10 cellular contexts compared by ENCODE assay signal in genomic region chr17:75693500-75694481, GRCh38. TPM values are rescaled to one million over a fixed set of nuclear protein-coding genes. Genes with fewer than 3 reads are reported as not detected.
DNase-seq lines count a peak whose midpoint lies in the region; ATAC-seq and TF ChIP-seq lines count a peak whose summit lies in the region.
"Had no signal": no experiment of that assay in that cellular context is flagged by ENCODE, and none has a peak within 500 bp of the region (broad histone marks: within the 10 kb centered on the region; RNA-seq: fewer than 3 reads in every experiment).

No MANE protein-coding gene starts in this region.

- in situ Hi-C loops in GM13976 (cut with MboI; ENCODE audit: low sequenced_read_pairs, unreplicated experiment) (no loop called here), KBM-7 (cut with MboI; ENCODE audit: low pct_unique_long_range_greater_than_20kb, low sequenced_read_pairs) (no loop called here)

- no peaks in the 10 kb centered on the region for H3K9me2 ChIP-seq in hepatocyte (replicated peaks; ENCODE audit: insufficient read depth)

- peaks cover 0 to 52% (median 9%) of the 10 kb centered on the region in 3 donors for H3K36me3 Mint-ChIP-seq in naive thymus-derived CD8-positive, alpha-beta T cell
- H3K36me3 Mint-ChIP-seq: IgD-negative memory B cell had no signal

- H3K4me3 ChIP-seq in HEK293 (ENCODE audit: low read depth, low read length), result no peak overlapping the region
- no peak overlapping the region for H3K4me3 ChIP-seq in hepatocyte
- no peak overlapping the region for H3K4me3 ChIP-seq in skin epidermis

- DNase-seq in amygdala (lab: John Stamatoyannopoulos, UW) (peak in 54 of 56 donors; percentile 57 to 98 (median 89)), hepatocyte (ENCODE audit: low spot score) (peak; percentile 57), GM13976 (ENCODE audit: low spot score) (no peak), KBM-7 (no peak), HuH-7.5 (ENCODE audit: low spot score) (no peak)
- no peak for DNase-seq in naive thymus-derived CD8-positive, alpha-beta T cell
- DNase-seq: naive B cell had no signal

- CTCF ChIA-PET in HEK293 (lab: Yijun Ruan, JAX), result interaction anchor here (1.0 to 6.6 kb wide), 4 partner anchors 41 to 61 kb away, joined by 3 to 48 read pairs (median 4); partner anchors contain the start of gene SMIM5

- no peak overlapping the region for H3K27ac ChIP-seq in HEK293 (ENCODE audit: extremely low read depth, low read depth, low read length)
- peak overlapping the region; percentile 61 for H3K27ac ChIP-seq in hepatocyte
- H3K27ac ChIP-seq in skin epidermis, result peak overlapping the region; percentile 32 to 91 (median 81)

- WGBS in hepatocyte (ENCODE audit: low lambda C conversion rate, missing lambda C conversion rate), result 65% methylated on average over 19 of the region's 19 CpGs

- peaks cover 14 to 39% (median 36%) of the 10 kb centered on the region in 4 donors for H3K4me1 Mint-ChIP-seq in naive thymus-derived CD8-positive, alpha-beta T cell

- H3K27ac Mint-ChIP-seq in naive thymus-derived CD8-positive, alpha-beta T cell, result peak overlapping the region in 2 of 10 donors; percentile 11 to 19

- no peaks in the 10 kb centered on the region for H4K20me1 ChIP-seq in hepatocyte (ENCODE audit: insufficient read depth, poor library complexity, severe bottlenecking)

- no peaks in the 10 kb centered on the region for H3K9me3 ChIP-seq in HEK293 (ENCODE audit: control insufficient read depth, insufficient read depth, low read depth, low read length)
- H3K9me3 ChIP-seq in hepatocyte (ENCODE audit: low read depth), result no peaks in the 10 kb centered on the region

- no peaks in the 10 kb centered on the region for H3K27me3 Mint-ChIP-seq in naive thymus-derived CD8-positive, alpha-beta T cell
- H3K27me3 Mint-ChIP-seq: IgD-negative memory B cell, naive B cell had no signal

- ATAC-seq in naive thymus-derived CD8-positive, alpha-beta T cell, result no peak

- H3K79me2 ChIP-seq in hepatocyte, result peaks cover 32% of the 10 kb centered on the region

- no peak for TF ChIP-seq CTCF in HEK293 (tag by site-specific recombination; IDR thresholded peaks at IDR 0.05)
- TF ChIP-seq CTCF in hepatocyte (IDR thresholded peaks at IDR 0.05; ENCODE audit: poor library complexity), result no peak
- TF ChIP-seq CTCF in GM13976 (IDR thresholded peaks at IDR 0.05; ENCODE audit: borderline replicate concordance, control extremely low read depth, extremely low read depth, insufficient read depth, missing control alignments), result no peak

- H3K27me3 ChIP-seq in hepatocyte, result no peaks in the 10 kb centered on the region

- no peaks in the 10 kb centered on the region; the same call in 1 of the 2 replicates for H3K4me1 ChIP-seq in HEK293 (ENCODE audit: control insufficient read depth, insufficient read depth, low read length)
- H3K4me1 ChIP-seq in hepatocyte (ENCODE audit: insufficient read depth), result peaks cover 11% of the 10 kb centered on the region

- H3K4me3 Mint-ChIP-seq in naive thymus-derived CD8-positive, alpha-beta T cell, result no peak overlapping the region
- H3K4me3 Mint-ChIP-seq: IgD-negative memory B cell had no signal

- H3K4me2 ChIP-seq in hepatocyte, result no peak overlapping the region

- POLR2A ChIA-PET in HEK293 (lab: Yijun Ruan, JAX), result no interaction called here
- POLR2A ChIA-PET in naive thymus-derived CD8-positive, alpha-beta T cell (lab: Charles Lee), result no interaction called here

- no peaks in the 10 kb centered on the region for H3K9me3 Mint-ChIP-seq in naive thymus-derived CD8-positive, alpha-beta T cell
- H3K9me3 Mint-ChIP-seq: IgD-negative memory B cell, naive B cell had no signal

- H2AFZ ChIP-seq in hepatocyte, result no peak overlapping the region

- H3K36me3 ChIP-seq in HEK293 (ENCODE audit: control insufficient read depth in 2 of 2, insufficient read depth in 1 of 2, low read length in 2 of 2) (peaks cover 14 to 85% of the 10 kb centered on the region in 2 experiments; a peak in 2 of 3 replicates), hepatocyte (replicated peaks; ENCODE audit: insufficient read depth, low read depth) (no peaks in the 10 kb centered on the region)

TF ChIP-seq in HEK293, 187 proteins besides CTCF, POLR2A, EP300 and RAD21 (continues in another document):
- TF ChIP-seq ZNF324 (tag by site-specific recombination; IDR thresholded peaks at IDR 0.05) (no peak), ZNF423 (tag by site-specific recombination; IDR thresholded peaks at IDR 0.05) (peak; percentile 79), ZNF350 (tag by site-specific recombination; IDR thresholded peaks at IDR 0.05) (no peak), GLI4 (tag by site-specific recombination; IDR thresholded peaks at IDR 0.05) (no peak), ZNF433 (tag by site-specific recombination; IDR thresholded peaks at IDR 0.05; ENCODE audit: low read depth) (no peak), ZNF658 (tag by site-specific recombination; IDR thresholded peaks at IDR 0.05) (no peak), ZNF677 (tag by site-specific recombination; IDR thresholded peaks at IDR 0.05) (no peak), ZNF211 (tag by site-specific recombination; IDR thresholded peaks at IDR 0.05; ENCODE audit: low read depth) (no peak), ZNF157 (tag by site-specific recombination; IDR thresholded peaks at IDR 0.05) (no peak), KLF10 (tag by site-specific recombination; IDR thresholded peaks at IDR 0.05) (no peak), ZNF544 (tag by site-specific recombination; IDR thresholded peaks at IDR 0.05) (no peak), ZNF280D (tag by site-specific recombination; IDR thresholded peaks at IDR 0.05) (no peak), ZNF155 (tag by site-specific recombination; IDR thresholded peaks at IDR 0.05) (no peak), ZNF777 (tag by site-specific recombination; IDR thresholded peaks at IDR 0.05; ENCODE audit: borderline replicate concordance) (no peak), ZBTB20 (tag by site-specific recombination; IDR thresholded peaks at IDR 0.05) (no peak), ZNF501 (tag by site-specific recombination; IDR thresholded peaks at IDR 0.05) (no peak), ZXDB (tag by site-specific recombination; IDR thresholded peaks at IDR 0.05) (no peak), BCL6B (tag by site-specific recombination; IDR thresholded peaks at IDR 0.05) (no peak), ZNF239 (tag by site-specific recombination; IDR thresholded peaks at IDR 0.05) (no peak), ZNF114 (tag by site-specific recombination; IDR thresholded peaks at IDR 0.05) (no peak), ZNF404 (tag by site-specific recombination; IDR thresholded peaks at IDR 0.05) (no peak)

RNA-seq across cellular contexts. Expression of gene SAP30BP, which starts 26.7 kb away (rescaled TPM):
- 59.3 and 67.5 TPM in 2 replicates for total RNA-seq in hepatocyte
- polyA plus RNA-seq in hepatocyte, result 89.9 and 110 TPM in 2 replicates
- total RNA-seq in naive thymus-derived CD8-positive, alpha-beta T cell, result 100 to 1,000 TPM in 1 of 2 experiments, 10 to 100 TPM in 1; 99.2 to 121 TPM
- 10 to 100 TPM; 57.8 to 72.0 (median 69.6) TPM for polyA plus RNA-seq in naive thymus-derived CD8-positive, alpha-beta T cell

RNA-seq across cellular contexts. Expression of gene RECQL5, which starts 26.8 kb away (rescaled TPM):
- total RNA-seq in hepatocyte, result 11.8 and 23.1 TPM in 2 replicates
- polyA plus RNA-seq in hepatocyte, result 44.4 and 79.6 TPM in 2 replicates
- total RNA-seq in naive thymus-derived CD8-positive, alpha-beta T cell, result 10 to 100 TPM; 76.0 to 79.0 TPM
- polyA plus RNA-seq in naive thymus-derived CD8-positive, alpha-beta T cell, result 10 to 100 TPM; 12.3 to 23.4 (median 19.3) TPM

RNA-seq across cellular contexts. Expression of gene ITGB4, which starts 27.5 kb away (rescaled TPM):
- 11.5 and 15.7 TPM in 2 replicates for total RNA-seq in hepatocyte
- 19.4 and 23.5 TPM in 2 replicates for polyA plus RNA-seq in hepatocyte
- total RNA-seq in naive thymus-derived CD8-positive, alpha-beta T cell, result 1 to 10 TPM; 1.5 to 2.4 TPM
- 1 to 10 TPM in 2 of 3 donors, under 1 TPM in 1; 0.35 to 1.9 (median 1.4) TPM for polyA plus RNA-seq in naive thymus-derived CD8-positive, alpha-beta T cell

Comparison
In these comparisons a context has a peak if more than half of its experiments do, and no peak if none do; other contexts are left out.
1. DNase-seq: peak in amygdala (54 of 56) and hepatocyte (single experiment); none in GM13976 (single experiment), KBM-7 (single experiment), HuH-7.5 (single experiment) and naive thymus-derived CD8-positive, alpha-beta T cell (0 of 10).